In the genomic region with DNA sequence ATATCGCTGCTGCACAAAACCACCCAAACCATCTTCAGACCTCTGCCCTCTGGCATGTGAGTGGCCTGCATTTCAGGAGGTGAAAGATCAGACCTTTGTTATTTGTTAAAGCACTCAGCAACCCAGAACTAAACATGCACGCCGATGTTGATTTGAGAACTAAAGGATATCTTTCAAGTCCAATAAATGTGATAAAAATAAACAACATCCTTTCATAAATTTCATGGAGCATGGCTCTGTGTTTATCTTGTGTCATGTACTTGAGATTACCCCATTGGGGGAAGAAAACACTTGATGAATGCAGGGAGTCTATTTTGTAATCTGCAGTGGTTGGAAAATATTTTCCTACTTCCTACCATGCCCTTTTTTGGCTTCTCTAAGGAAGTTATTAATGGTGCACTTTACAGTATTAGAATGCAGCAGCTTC, we compare ENCODE assay signal across 1 cellular context.
A peak's percentile ranks its signal among the peaks of the same experiment; 100 is the strongest.
TF ChIP-seq lines count a peak whose summit lies in the region.

No MANE protein-coding gene starts in this region.

TF ChIP-seq in liver, 16 proteins besides CTCF, POLR2A, EP300 and RAD21 (continued from another document):
- peak; percentile 66 to 84 for TF ChIP-seq HNF4A (conservative IDR thresholded peaks at IDR 0.05)
- TF ChIP-seq, protein P1, sequence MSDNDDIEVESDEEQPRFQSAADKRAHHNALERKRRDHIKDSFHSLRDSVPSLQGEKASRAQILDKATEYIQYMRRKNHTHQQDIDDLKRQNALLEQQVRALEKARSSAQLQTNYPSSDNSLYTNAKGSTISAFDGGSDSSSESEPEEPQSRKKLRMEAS (IDR thresholded peaks at IDR 0.05): no peak
- TF ChIP-seq, protein P2, sequence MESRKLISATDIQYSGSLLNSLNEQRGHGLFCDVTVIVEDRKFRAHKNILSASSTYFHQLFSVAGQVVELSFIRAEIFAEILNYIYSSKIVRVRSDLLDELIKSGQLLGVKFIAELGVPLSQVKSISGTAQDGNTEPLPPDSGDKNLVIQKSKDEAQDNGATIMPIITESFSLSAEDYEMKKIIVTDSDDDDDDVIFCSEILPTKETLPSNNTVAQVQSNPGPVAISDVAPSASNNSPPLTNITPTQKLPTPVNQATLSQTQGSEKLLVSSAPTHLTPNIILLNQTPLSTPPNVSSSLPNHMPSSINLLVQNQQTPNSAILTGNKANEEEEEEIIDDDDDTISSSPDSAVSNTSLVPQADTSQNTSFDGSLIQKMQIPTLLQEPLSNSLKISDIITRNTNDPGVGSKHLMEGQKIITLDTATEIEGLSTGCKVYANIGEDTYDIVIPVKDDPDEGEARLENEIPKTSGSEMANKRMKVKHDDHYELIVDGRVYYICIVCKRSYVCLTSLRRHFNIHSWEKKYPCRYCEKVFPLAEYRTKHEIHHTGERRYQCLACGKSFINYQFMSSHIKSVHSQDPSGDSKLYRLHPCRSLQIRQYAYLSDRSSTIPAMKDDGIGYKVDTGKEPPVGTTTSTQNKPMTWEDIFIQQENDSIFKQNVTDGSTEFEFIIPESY (IDR thresholded peaks at IDR 0.05): no peak
- no peak for TF ChIP-seq TAF1 (conservative IDR thresholded peaks at IDR 0.05)
- no peak for TF ChIP-seq FOXA1 (IDR thresholded peaks at IDR 0.05)
- peak; percentile 66 for TF ChIP-seq YY1 (IDR thresholded peaks at IDR 0.05)
